2 cellular contexts compared by ENCODE assay signal in genomic region chr20:35539756-35540212, GRCh38.
TF ChIP-seq lines count a peak whose summit lies in the region.

No MANE protein-coding gene starts in this region.

TF ChIP-seq in HEK293, 187 proteins besides CTCF, POLR2A, EP300 and RAD21 (continues in another document):
- TF ChIP-seq ZFP41 (tag by site-specific recombination; IDR thresholded peaks at IDR 0.05; ENCODE audit: borderline replicate concordance) (no peak), ZBTB49 (tag by site-specific recombination; IDR thresholded peaks at IDR 0.05; ENCODE audit: low read depth) (no peak), ZBTB7A (tag by site-specific recombination; IDR thresholded peaks at IDR 0.05; ENCODE audit: low read depth) (no peak), KLF8 (tag by site-specific recombination; IDR thresholded peaks at IDR 0.05) (peak; percentile 20; the same call in 1 of the 2 replicates), KLF1 (tag by site-specific recombination; IDR thresholded peaks at IDR 0.05) (no peak), ZNF549 (tag by site-specific recombination; IDR thresholded peaks at IDR 0.05) (no peak), PRDM10 (tag by site-specific recombination; IDR thresholded peaks at IDR 0.05) (peak; percentile 69), ZNF223 (tag by site-specific recombination; IDR thresholded peaks at IDR 0.05) (no peak), ZNF510 (tag by site-specific recombination; IDR thresholded peaks at IDR 0.05; ENCODE audit: insufficient replicate concordance) (no peak), ZNF707 (tag by site-specific recombination; IDR thresholded peaks at IDR 0.05) (no peak), ZNF221 (tag by site-specific recombination; IDR thresholded peaks at IDR 0.05; ENCODE audit: borderline replicate concordance) (no peak), ZBTB48 (tag by site-specific recombination; IDR thresholded peaks at IDR 0.05) (no peak), BCL11B (tag by site-specific recombination; IDR thresholded peaks at IDR 0.05; ENCODE audit: low read depth) (no peak), KLF10 (tag by site-specific recombination; IDR thresholded peaks at IDR 0.05) (peak; percentile 51; the same call in 1 of the 2 replicates), GLI2 (tag by site-specific recombination; IDR thresholded peaks at IDR 0.05; ENCODE audit: borderline replicate concordance, low read depth) (no peak), ZNF514 (tag by site-specific recombination; IDR thresholded peaks at IDR 0.05) (no peak), ZNF350 (tag by site-specific recombination; IDR thresholded peaks at IDR 0.05) (no peak), ZBTB17 (tag by site-specific recombination; IDR thresholded peaks at IDR 0.05) (peak; percentile 94), HOXD13 (CRISPR knock-in tag; IDR thresholded peaks at IDR 0.05; ENCODE audit: borderline replicate concordance) (no peak), ZNF138 (tag by site-specific recombination; IDR thresholded peaks at IDR 0.05; ENCODE audit: borderline replicate concordance) (no peak), ZNF600 (tag by site-specific recombination; IDR thresholded peaks at IDR 0.05) (no peak), ZBTB6 (tag by site-specific recombination; IDR thresholded peaks at IDR 0.05) (no peak), GLIS2 (tag by site-specific recombination; IDR thresholded peaks at IDR 0.05) (peak; percentile 57), SP2 (tag by site-specific recombination; IDR thresholded peaks at IDR 0.05) (peak; percentile 89), ZNF560 (tag by site-specific recombination; IDR thresholded peaks at IDR 0.05; ENCODE audit: borderline replicate concordance) (no peak), ZBTB26 (tag by site-specific recombination; optimal IDR thresholded peaks at IDR 0.05) (no peak)

TF ChIP-seq in H1, 55 proteins besides CTCF, POLR2A, EP300 and RAD21:
- no peak for TF ChIP-seq CBX8 (IDR thresholded peaks at IDR 0.05; ENCODE audit: borderline replicate concordance, low read depth, low read length)
- TF ChIP-seq GTF2F1 (IDR thresholded peaks at IDR 0.05; ENCODE audit: borderline replicate concordance, low read depth, low read length), result peak; percentile 17; the same call in 1 of the 2 replicates
- TF ChIP-seq CHD2 (IDR thresholded peaks at IDR 0.05; ENCODE audit: low read length), result peak; percentile 90
- peak; percentile 81 for TF ChIP-seq SP2 (IDR thresholded peaks at IDR 0.05; ENCODE audit: low read length)
- TF ChIP-seq TAF1 (IDR thresholded peaks at IDR 0.05; ENCODE audit: low read depth, low read length), result peak; percentile 53; the same call in 1 of the 2 replicates
- peak; percentile 9; the same call in 1 of the 2 replicates for TF ChIP-seq PHF8 (conservative IDR thresholded peaks at IDR 0.05; ENCODE audit: low read depth, low read length)
- TF ChIP-seq GABPA (IDR thresholded peaks at IDR 0.05; ENCODE audit: borderline replicate concordance, insufficient read depth, low read length), result peak; percentile 21; the same call in 1 of the 2 replicates
- TF ChIP-seq SP1 (IDR thresholded peaks at IDR 0.05; ENCODE audit: low read depth, low read length), result peak; percentile 99
- TF ChIP-seq TAF7 (optimal IDR thresholded peaks at IDR 0.05; ENCODE audit: borderline replicate concordance, low read depth, low read length), result no peak
- peak; percentile 41; the same call in 1 of the 2 replicates for TF ChIP-seq RFX5 (IDR thresholded peaks at IDR 0.05; ENCODE audit: borderline replicate concordance, low read depth, low read length)
- TF ChIP-seq CREB1 (IDR thresholded peaks at IDR 0.05), result no peak
- no peak for TF ChIP-seq HDAC6 (IDR thresholded peaks at IDR 0.05; ENCODE audit: low read depth, low read length)
- peak; percentile 57; the same call in 1 of the 2 replicates for TF ChIP-seq POLR2AphosphoS5 (IDR thresholded peaks at IDR 0.05; ENCODE audit: low read depth, low read length)
- TF ChIP-seq POU5F1 (IDR thresholded peaks at IDR 0.05; ENCODE audit: low read depth, low read length), result no peak
